14 cellular contexts compared by ENCODE assay signal in genomic region chr3:65493938-65494337, GRCh38.
A peak's percentile ranks its signal among the peaks of the same experiment; 100 is the strongest.
DNase-seq lines count a peak whose midpoint lies in the region; TF ChIP-seq lines count a peak whose summit lies in the region.
"Had no signal": no experiment of that assay in that cellular context is flagged by ENCODE, and none has a peak within 500 bp of the region (broad histone marks: within the 10 kb centered on the region; RNA-seq: fewer than 3 reads in every experiment).

No MANE protein-coding gene starts in this region.

- H3K9ac ChIP-seq in smooth muscle cell (ENCODE audit: low read depth) = no peak overlapping the region

- H3K79me2 ChIP-seq in smooth muscle cell (ENCODE audit: low read depth) = no peaks in the 10 kb centered on the region

- H3K9me3 ChIP-seq in smooth muscle cell (replicated peaks; ENCODE audit: low read depth) = no peaks in the 10 kb centered on the region

- no peaks in the 10 kb centered on the region for H3K27me3 ChIP-seq in smooth muscle cell (ENCODE audit: low read depth)

- WGBS in smooth muscle cell (ENCODE audit: low lambda C conversion rate) = 79% methylated on average over 7 of the region's 7 CpGs

- no peaks in the 10 kb centered on the region for H3F3A ChIP-seq in smooth muscle cell (ENCODE audit: low read depth)

- no peak overlapping the region for H3K4me3 ChIP-seq in smooth muscle cell

- H3K27ac ChIP-seq in VCaP (peak overlapping the region; percentile 53), smooth muscle cell (ENCODE audit: low read depth) (peak overlapping the region; percentile 16)

- DNase-seq in myocyte (ENCODE audit: low read depth) (peak; percentile 41), smooth muscle cell (lab: John Stamatoyannopoulos, UW; ENCODE audit: unreplicated experiment) (no peak), NCI-H345 (lab: John Stamatoyannopoulos, UW) (no peak), kidney glomerular epithelial cell (lab: John Stamatoyannopoulos, UW) (no peak), T-helper 2 cell (no peak)
- DNase-seq: C1 segment of cervical spinal cord; Calu3; CD4-positive, alpha-beta memory T cell; COR-L47; DMS53; DMS79 treated with DMSO at 0.1 percent for 48 hours; GF-D8; H7 had no signal

- peaks cover 36% of the 10 kb centered on the region for H4K20me1 ChIP-seq in smooth muscle cell (ENCODE audit: low read depth)

- no peak overlapping the region for H3K4me2 ChIP-seq in smooth muscle cell

- no peak overlapping the region for H2AFZ ChIP-seq in smooth muscle cell (ENCODE audit: low read depth)

- TF ChIP-seq CTCF in VCaP (conservative IDR thresholded peaks at IDR 0.05) = no peak
- no peak for TF ChIP-seq CTCF in smooth muscle cell (IDR thresholded peaks at IDR 0.05; ENCODE audit: borderline replicate concordance, insufficient read depth, poor library complexity, severe bottlenecking)

- H3K36me3 ChIP-seq in smooth muscle cell (ENCODE audit: low read depth) = no peaks in the 10 kb centered on the region

- H3K4me1 ChIP-seq in smooth muscle cell (ENCODE audit: low read depth) = peaks cover 6% of the 10 kb centered on the region
